ENCODE assay signal across 8 cellular contexts in genomic region chr3:170869645-170870593, GRCh38. TPM values are rescaled to one million over a fixed set of nuclear protein-coding genes. Genes with fewer than 3 reads are reported as not detected.
DNase-seq lines count a peak whose midpoint lies in the region; ATAC-seq and TF ChIP-seq lines count a peak whose summit lies in the region.

Gene RPL22L1 (minus strand): TSS chr3:170870195. CDS start chr3:170870167, 28 bp downstream.

- H3K79me2 ChIP-seq in OCI-LY1 (ENCODE audit: insufficient read depth, low read length), result peaks cover 21% of the 10 kb centered on the region
- H3K79me2 ChIP-seq in trophoblast cell (ENCODE audit: control insufficient read depth, insufficient read depth, low read length, poor library complexity), result peaks cover 4% of the 10 kb centered on the region

- peak within 1 kb of the TSS; percentile 94 for H3K27ac Mint-ChIP-seq in activated naive CD4-positive, alpha-beta T cell treated with anti-CD3 and anti-CD28 coated beads, Interleukin-2, amount 10 ng/mL, durations not matched to agents 7 days and 5 days
- H3K27ac Mint-ChIP-seq in glutamatergic neuron (ENCODE audit: unreplicated experiment), result peak within 1 kb of the TSS; percentile 98

- peaks cover 4% of the 10 kb centered on the region for H3K79me1 ChIP-seq in trophoblast cell (ENCODE audit: low read length)

- peak within 1 kb of the TSS; percentile 9 for H2BK120ac ChIP-seq in trophoblast cell (ENCODE audit: insufficient read depth, low read length, poor library complexity)

- no peaks in the 10 kb centered on the region for H4K20me1 ChIP-seq in OCI-LY1 (ENCODE audit: insufficient read depth, low read length)

- H3K27me3 ChIP-seq in OCI-LY1 (ENCODE audit: insufficient read depth, low read length) (no peaks in the 10 kb centered on the region), trophoblast cell (ENCODE audit: insufficient read depth, low read length) (no peaks in the 10 kb centered on the region), upper lobe of left lung (no peaks in the 10 kb centered on the region)

- peak within 1 kb of the TSS; percentile 87 for H3K4me3 Mint-ChIP-seq in activated naive CD4-positive, alpha-beta T cell treated with anti-CD3 and anti-CD28 coated beads, Interleukin-2, amount 10 ng/mL, durations not matched to agents 7 days and 5 days
- H3K4me3 Mint-ChIP-seq in glutamatergic neuron (ENCODE audit: unreplicated experiment), result peak within 1 kb of the TSS; percentile 96

- H3F3A ChIP-seq in OCI-LY1 (ENCODE audit: insufficient read depth, low read length), result peaks cover 7% of the 10 kb centered on the region; the same call in 1 of the 2 replicates

- H3K23ac ChIP-seq in trophoblast cell (ENCODE audit: low read length), result no peak within 1 kb of the TSS

- H3K4me2 ChIP-seq in OCI-LY1 (ENCODE audit: low read length) (peak within 1 kb of the TSS; percentile 81), trophoblast cell (ENCODE audit: low read length) (peak within 1 kb of the TSS; percentile 66)

- ATAC-seq in upper lobe of left lung (ENCODE audit: low FRiP score in 2 of 2), result peak; percentile 97 to 99

- peaks cover 4% of the 10 kb centered on the region for H3K27me3 Mint-ChIP-seq in activated naive CD4-positive, alpha-beta T cell treated with anti-CD3 and anti-CD28 coated beads, Interleukin-2, amount 10 ng/mL, durations not matched to agents 7 days and 5 days
- H3K27me3 Mint-ChIP-seq in glutamatergic neuron (ENCODE audit: unreplicated experiment), result peaks cover 2% of the 10 kb centered on the region

- peak within 1 kb of the TSS; percentile 91 for H3K4ac ChIP-seq in trophoblast cell (ENCODE audit: low read depth, low read length)

- POLR2A ChIA-PET in HEK293T (lab: Yijun Ruan, JAX), result interaction anchor here (0.6 to 1.5 kb wide), 10 partner anchors 11 to 569 kb away, joined by 3 to 11 read pairs (median 4); partner anchors contain the start of gene EIF5A2

- H3K4me1 Mint-ChIP-seq in activated naive CD4-positive, alpha-beta T cell treated with anti-CD3 and anti-CD28 coated beads, Interleukin-2, amount 10 ng/mL, durations not matched to agents 7 days and 5 days, result peaks cover 33% of the 10 kb centered on the region
- H3K4me1 Mint-ChIP-seq in glutamatergic neuron (ENCODE audit: low read depth, unreplicated experiment), result peaks cover 7% of the 10 kb centered on the region

- H3K9me3 ChIP-seq in OCI-LY1 (ENCODE audit: low read length) (no peaks in the 10 kb centered on the region), trophoblast cell (ENCODE audit: insufficient read depth, low read depth, low read length) (no peaks in the 10 kb centered on the region), upper lobe of left lung (no peaks in the 10 kb centered on the region)

- peaks cover 47% of the 10 kb centered on the region for H3K36me3 ChIP-seq in OCI-LY1 (ENCODE audit: insufficient read depth, low read length)
- peaks cover 2 to 8% of the 10 kb centered on the region in 2 experiments for H3K36me3 ChIP-seq in trophoblast cell (ENCODE audit: control insufficient read depth in 1 of 2, insufficient read depth in 2 of 2, low read length in 2 of 2)
- peaks cover 16 to 34% (median 22%) of the 10 kb centered on the region in 4 donors for H3K36me3 ChIP-seq in upper lobe of left lung

- H4K91ac ChIP-seq in trophoblast cell (ENCODE audit: low read depth, low read length), result peak within 1 kb of the TSS; percentile 33

- peaks cover 27% of the 10 kb centered on the region for H3K4me1 ChIP-seq in OCI-LY1 (ENCODE audit: insufficient read depth, low read length, severe bottlenecking)
- peaks cover 2 to 3% of the 10 kb centered on the region in 2 experiments for H3K4me1 ChIP-seq in trophoblast cell (ENCODE audit: control insufficient read depth in 1 of 2, insufficient read depth in 2 of 2, low read length in 2 of 2)
- peaks cover 20 to 30% (median 28%) of the 10 kb centered on the region in 4 donors for H3K4me1 ChIP-seq in upper lobe of left lung

- H3K36me3 Mint-ChIP-seq in activated naive CD4-positive, alpha-beta T cell treated with anti-CD3 and anti-CD28 coated beads, Interleukin-2, amount 10 ng/mL, durations not matched to agents 7 days and 5 days, result peaks cover 31% of the 10 kb centered on the region
- no peaks in the 10 kb centered on the region for H3K36me3 Mint-ChIP-seq in glutamatergic neuron (ENCODE audit: unreplicated experiment)

- H3K9ac ChIP-seq in OCI-LY1 (ENCODE audit: low read length) (peak within 1 kb of the TSS; percentile 85), trophoblast cell (ENCODE audit: low read length) (peak within 1 kb of the TSS; percentile 89)

- TF ChIP-seq POLR2A in upper lobe of left lung (IDR thresholded peaks at IDR 0.05), result peak in 3 of 4 donors; percentile 72 to 95 (median 95)

- peak in 1 of 4 donors; percentile 72 for TF ChIP-seq EP300 in upper lobe of left lung (IDR thresholded peaks at IDR 0.05)

- no CpG with 5 or more reads among the region's 59 CpGs for WGBS in trophoblast cell (ENCODE audit: extremely low coverage, insufficient coverage, insufficient read length)
- WGBS in upper lobe of left lung, 2 donors, result 0 to 1% methylated on average over 34 to 59 of the region's 59 CpGs

- TF ChIP-seq CTCF in OCI-LY1 (IDR thresholded peaks at IDR 0.05; ENCODE audit: low read length) (peak; percentile 21; the same call in 1 of the 2 replicates), glutamatergic neuron (IDR thresholded peaks at IDR 0.05; ENCODE audit: partially characterized antibody, unreplicated experiment) (no peak), upper lobe of left lung (IDR thresholded peaks at IDR 0.05) (peak in 2 of 6 experiments; percentile 10 to 19)

- peak; percentile 91 for DNase-seq in GM04504 (ENCODE audit: low read depth)
- peak; percentile 91 for DNase-seq in HEK293T (ENCODE audit: extremely low spot score)
- DNase-seq in activated naive CD4-positive, alpha-beta T cell treated with anti-CD3 and anti-CD28 coated beads, Interleukin-2, amount 10 ng/mL, durations not matched to agents 7 days and 5 days, result peak; percentile 96
- DNase-seq in glutamatergic neuron, result peak; percentile 93
- peak; percentile 94 to 98 for DNase-seq in trophoblast cell
- DNase-seq in upper lobe of left lung, result peak; percentile 94 to 95
- DNase-seq in DMS 273 (lab: John Stamatoyannopoulos, UW; ENCODE audit: unreplicated experiment), result no peak

- H3K9me2 ChIP-seq in OCI-LY1 (ENCODE audit: low read depth, low read length), result no peaks in the 10 kb centered on the region

- H3K18ac ChIP-seq in trophoblast cell (ENCODE audit: low read length), result peak within 1 kb of the TSS; percentile 87

- H2AFZ ChIP-seq in OCI-LY1 (ENCODE audit: low read length) (peak within 1 kb of the TSS; percentile 80), trophoblast cell (ENCODE audit: insufficient read depth, low read length, poor library complexity) (peak within 1 kb of the TSS; percentile 67)

- H3K4me3 ChIP-seq in OCI-LY1 (ENCODE audit: low read depth, low read length, poor library complexity, severe bottlenecking), result peak within 1 kb of the TSS; percentile 81
- H3K4me3 ChIP-seq in trophoblast cell (ENCODE audit: low read depth, low read length), result peak within 1 kb of the TSS; percentile 84
- peak within 1 kb of the TSS; percentile 58 to 83 (median 68) for H3K4me3 ChIP-seq in upper lobe of left lung

- peak within 1 kb of the TSS; percentile 15 for H4K12ac ChIP-seq in trophoblast cell (ENCODE audit: low read depth, low read length)

- peak within 1 kb of the TSS; percentile 32 for H2BK5ac ChIP-seq in trophoblast cell (ENCODE audit: low read depth, low read length, poor library complexity)

- peak within 1 kb of the TSS; percentile 73 for H3K14ac ChIP-seq in trophoblast cell (ENCODE audit: low read length)

- H3K9me3 Mint-ChIP-seq in activated naive CD4-positive, alpha-beta T cell treated with anti-CD3 and anti-CD28 coated beads, Interleukin-2, amount 10 ng/mL, durations not matched to agents 7 days and 5 days, result no peaks in the 10 kb centered on the region
- H3K9me3 Mint-ChIP-seq in glutamatergic neuron (ENCODE audit: unreplicated experiment), result peaks cover 4% of the 10 kb centered on the region

- no peak within 1 kb of the TSS for H2BK12ac ChIP-seq in trophoblast cell (ENCODE audit: low read length)

- peak within 1 kb of the TSS; percentile 88 for H3K27ac ChIP-seq in OCI-LY1 (ENCODE audit: low read depth, low read length, poor library complexity, severe bottlenecking)
- H3K27ac ChIP-seq in trophoblast cell (ENCODE audit: low read depth, low read length), result peak within 1 kb of the TSS; percentile 42
- peak within 1 kb of the TSS; percentile 80 to 94 (median 87) for H3K27ac ChIP-seq in upper lobe of left lung

- CTCF ChIA-PET in HEK293T (lab: Yijun Ruan, JAX), result interaction anchor here (0.7 kb wide), 1 partner anchor 58 kb away, joined by 3 read pairs; no protein-coding TSS in a partner anchor
- CTCF ChIA-PET in activated naive CD4-positive, alpha-beta T cell treated with anti-CD3 and anti-CD28 coated beads, Interleukin-2, amount 10 ng/mL, durations not matched to agents 7 days and 5 days (lab: Charles Lee), result no interaction called here

- peak within 1 kb of the TSS; percentile 77 for H4K8ac ChIP-seq in trophoblast cell (ENCODE audit: low read depth, low read length)

- no peak within 1 kb of the TSS for H2AK5ac ChIP-seq in trophoblast cell (ENCODE audit: low read length)

TF ChIP-seq in HEK293T, 16 proteins besides CTCF, POLR2A, EP300 and RAD21 (continues in another document):
- TF ChIP-seq HDGF (IDR thresholded peaks at IDR 0.05; ENCODE audit: borderline replicate concordance), result no peak
- no peak for TF ChIP-seq FOXM1 (IDR thresholded peaks at IDR 0.05; ENCODE audit: borderline replicate concordance)
- no peak for TF ChIP-seq SUZ12 (IDR thresholded peaks at IDR 0.05)
- TF ChIP-seq ZNF384 (IDR thresholded peaks at IDR 0.05), result no peak
- TF ChIP-seq L3MBTL2 (conservative IDR thresholded peaks at IDR 0.05), result peak; percentile 78
- TF ChIP-seq FOXK2 (IDR thresholded peaks at IDR 0.05), result no peak
- TF ChIP-seq ARNT (IDR thresholded peaks at IDR 0.05), result peak; percentile 44; the same call in 1 of the 2 replicates
- no peak for TF ChIP-seq BHLHE40 (IDR thresholded peaks at IDR 0.05; ENCODE audit: borderline replicate concordance)
- no peak for TF ChIP-seq LEF1 (IDR thresholded peaks at IDR 0.05; ENCODE audit: borderline replicate concordance)
- TF ChIP-seq NFRKB (IDR thresholded peaks at IDR 0.05), result peak; percentile 85
- peak; percentile 34; the same call in 1 of the 2 replicates for TF ChIP-seq PKNOX1 (IDR thresholded peaks at IDR 0.05)
- TF ChIP-seq TARDBP (IDR thresholded peaks at IDR 0.05), result no peak
- TF ChIP-seq FOXA1 (IDR thresholded peaks at IDR 0.05), result no peak

RNA-seq across cellular contexts. Expression of gene RPL22L1, which starts in this region (rescaled TPM):
- total RNA-seq in glutamatergic neuron (ENCODE audit: unreplicated experiment) (10.8 TPM), upper lobe of left lung (10 to 100 TPM in 4 of 6 donors, 1 to 10 TPM in 2; 4.2 to 33.7 (median 29.0) TPM)
- polyA plus RNA-seq in trophoblast cell (2013), result 199 TPM in 2 replicates
